In the genomic region with DNA sequence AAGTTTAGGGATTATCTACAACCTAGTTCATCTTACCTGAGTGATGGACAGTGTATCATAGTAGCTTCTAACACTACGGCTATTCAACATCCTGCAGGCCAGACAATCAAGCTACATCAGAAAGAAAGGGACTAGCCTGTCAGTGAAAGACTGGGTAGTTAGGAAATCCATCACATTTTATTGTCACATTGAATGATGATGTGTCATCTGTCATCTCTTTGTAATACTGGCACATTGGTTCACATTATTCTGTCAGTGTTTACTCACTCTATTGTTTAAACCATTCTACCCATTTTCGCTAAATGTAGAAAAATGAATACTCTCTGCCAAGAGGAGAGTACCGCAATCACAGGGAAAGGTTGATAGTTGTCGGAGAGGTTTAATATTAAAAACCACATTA, we compare ENCODE assay signal across 30 cellular contexts.
"Had no signal": no experiment of that assay in that cellular context is flagged by ENCODE, and none has a peak within 500 bp of the region (broad histone marks: within the 10 kb centered on the region; RNA-seq: fewer than 3 reads in every experiment).

No MANE protein-coding gene starts in this region.

- DNase-seq: activated CD4-positive, alpha-beta memory T cell treated with anti-CD3 and anti-CD28 coated beads, Interleukin-2, amount 10 ng/mL, durations not matched to agents 7 days and 5 days; activated CD4-positive, alpha-beta T cell treated with anti-CD3 and anti-CD28 coated beads for 1 hour; activated CD4-positive, alpha-beta T cell treated with anti-CD3 and anti-CD28 coated beads for 36 hours; activated CD4-positive, alpha-beta T cell treated with anti-CD3 and anti-CD28 coated beads for 48 hours; activated CD4-positive, alpha-beta T cell treated with anti-CD3 and anti-CD28 coated beads, Interleukin-2, amount 10 ng/mL, durations not matched to agents 7 days and 5 days; activated CD4-positive, alpha-beta T cell treated with anti-CD3 and anti-CD28 coated beads, Interleukin-2, amount 50 U/mL, for 48 hours; activated CD4-positive, CD25-positive, alpha-beta regulatory T cell; activated CD8-positive, alpha-beta memory T cell treated with anti-CD3 and anti-CD28 coated beads for 24 hours; activated CD8-positive, alpha-beta memory T cell treated with anti-CD3 and anti-CD28 coated beads, Interleukin-2, amount 10 ng/mL, durations not matched to agents 7 days and 5 days; activated CD8-positive, alpha-beta memory T cell treated with anti-CD3 and anti-CD28 coated beads, Interleukin-2, amount 50 U/mL, for 48 hours; activated CD8-positive, alpha-beta T cell treated with anti-CD3 and anti-CD28 coated beads, Interleukin-2, amount 10 ng/mL, durations not matched to agents 7 days and 5 days; activated effector memory CD4-positive, alpha-beta T cell treated with Interleukin-2 at 50 U/mL for 16 hours; activated gamma-delta T cell; activated naive CD4-positive, alpha-beta T cell treated with anti-CD3 and anti-CD28 coated beads, Interleukin-2, amount 10 ng/mL, durations not matched to agents 7 days and 5 days; activated naive CD4-positive, alpha-beta T cell treated with Interleukin-2 at 50 U/mL for 16 hours; activated naive CD8-positive, alpha-beta T cell treated with anti-CD3 and anti-CD28 coated beads, Interleukin-2, amount 10 ng/mL, durations not matched to agents 7 days and 5 days; activated naive CD8-positive, alpha-beta T cell treated with anti-CD3 and anti-CD28 coated beads, Interleukin-2, amount 50 U/mL, for 24 hours; activated T-cell treated with anti-CD3 and anti-CD28 coated beads, Interleukin-2, amount 50 U/mL, for 24 hours; activated T-cell treated with anti-CD3 and anti-CD28 coated beads, Interleukin-2, amount 50 U/mL, for 48 hours; amygdala; anterior cingulate cortex; body of pancreas; brain microvascular endothelial cell; central memory CD4-positive, alpha-beta T cell; T-helper 2 cell; T-helper 9 cell; WERI-Rb-1 had no signal

- H3K36me3 ChIP-seq: brain microvascular endothelial cell, breast epithelium, WERI-Rb-1 had no signal

- ATAC-seq: activated CD4-positive, alpha-beta T cell treated with anti-CD3 and anti-CD28 coated beads for 36 hours; activated CD4-positive, CD25-positive, alpha-beta regulatory T cell treated with anti-CD3 and anti-CD28 coated beads, Interleukin-2, amount 50 U/mL, for 24 hours; activated CD8-positive, alpha-beta memory T cell treated with anti-CD3 and anti-CD28 coated beads, Interleukin-2, amount 10 ng/mL, durations not matched to agents 7 days and 5 days; activated CD8-positive, alpha-beta T cell treated with anti-CD3 and anti-CD28 coated beads, Interleukin-2, amount 10 ng/mL, durations not matched to agents 7 days and 5 days; activated naive CD8-positive, alpha-beta T cell treated with anti-CD3 and anti-CD28 coated beads, Interleukin-2, amount 50 U/mL, for 24 hours; body of pancreas; WTC11 had no signal

- H3K4me1 ChIP-seq: breast epithelium had no signal

- H3K9me3 ChIP-seq: body of pancreas, breast epithelium had no signal

- H3K27me3 ChIP-seq: body of pancreas, brain microvascular endothelial cell, breast epithelium had no signal

- H3K27ac ChIP-seq: body of pancreas, brain microvascular endothelial cell, breast epithelium, WERI-Rb-1 had no signal

- H3K4me3 ChIP-seq: body of pancreas, breast epithelium had no signal
